In the genomic region with DNA sequence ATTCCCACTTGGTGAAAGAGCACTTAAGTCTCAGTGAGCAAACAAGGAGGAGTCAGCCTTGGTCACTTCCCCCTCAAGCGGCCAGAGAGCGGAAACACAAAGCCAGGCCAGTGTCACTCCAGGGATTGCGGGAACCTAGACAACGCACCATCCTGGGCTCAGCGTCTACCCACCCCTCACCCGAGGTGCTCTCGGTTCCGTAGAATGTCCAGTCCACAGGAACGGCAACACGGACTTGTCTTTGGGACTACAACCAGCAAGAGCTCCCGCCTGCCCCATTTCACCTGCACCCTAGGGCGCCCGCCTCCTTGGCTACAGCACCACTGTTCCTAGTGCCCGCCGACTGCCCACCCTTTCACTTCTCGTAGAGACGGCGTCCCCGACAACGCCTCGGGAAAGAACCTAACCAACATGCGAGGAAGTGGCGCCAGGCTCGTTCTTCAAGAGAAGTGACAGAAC, we compare ENCODE assay signal across 8 cellular contexts. TPM values are rescaled to one million over a fixed set of nuclear protein-coding genes. Genes with fewer than 3 reads are reported as not detected.
DNase-seq lines count a peak whose midpoint lies in the region; TF ChIP-seq lines count a peak whose summit lies in the region.

No MANE protein-coding gene starts in this region.

- no peak overlapping the region for H3T11ph ChIP-seq in H9 (ENCODE audit: low read length)

- H3K9ac ChIP-seq in H9 (ENCODE audit: extremely low read depth, insufficient read length, low read length) (peak overlapping the region; percentile 39), iPS-18a (ENCODE audit: low read length) (peak overlapping the region; percentile 81)

- H3K23ac ChIP-seq in H9 (ENCODE audit: insufficient read length, low read depth, low read length) = no peak overlapping the region

- H3K4ac ChIP-seq in H9 (ENCODE audit: low read depth, low read length) = no peak overlapping the region

- H4K5ac ChIP-seq in H9 (ENCODE audit: insufficient read length, low read depth, low read length) = no peak overlapping the region

- peaks cover 5 to 17% (median 8%) of the 10 kb centered on the region in 3 experiments; a peak in 6 of 7 replicates for H3K36me3 Mint-ChIP-seq in H9 (ENCODE audit: insufficient read depth in 1 of 3, low read depth in 3 of 3)

- H3K9me3 ChIP-seq in H9 (ENCODE audit: control insufficient read depth, low read depth, low read length) = no peaks in the 10 kb centered on the region
- no peaks in the 10 kb centered on the region for H3K9me3 ChIP-seq in iPS-18a (ENCODE audit: control insufficient read depth, low read depth, low read length)

- no peak overlapping the region for H3K14ac ChIP-seq in H9 (ENCODE audit: insufficient read depth, low read length)

- H3K27me3 ChIP-seq in H9 (ENCODE audit: insufficient read depth, low read length) = peaks cover 1% of the 10 kb centered on the region; the same call in 1 of the 2 replicates
- H3K27me3 ChIP-seq in iPS-18a (ENCODE audit: control insufficient read depth, insufficient read depth, low read length) = no peaks in the 10 kb centered on the region

- no peaks in the 10 kb centered on the region for H3K27me3 Mint-ChIP-seq in H9 (ENCODE audit: low read depth)

- H3K4me2 ChIP-seq in H9 (ENCODE audit: insufficient read depth, insufficient read length, low read length) = peak overlapping the region; percentile 95

- H2BK15ac ChIP-seq in H9 (ENCODE audit: low read depth, low read length) = no peak overlapping the region

- WGBS in H9 (ENCODE audit: extremely low coverage, insufficient read length, low lambda C conversion rate) = no CpG with 5 or more reads among the region's 24 CpGs

- H3K36me3 ChIP-seq in iPS-18a (ENCODE audit: control insufficient read depth, low read depth, low read length) = peaks cover 4% of the 10 kb centered on the region

- no peak overlapping the region for H3K27ac ChIP-seq in H9 (ENCODE audit: insufficient read length, low read depth, low read length)
- no peak overlapping the region for H3K27ac ChIP-seq in iPS-18a (ENCODE audit: low read length)

- H4K91ac ChIP-seq in H9 (ENCODE audit: insufficient read length, low read depth, low read length) = no peak overlapping the region

- H2BK12ac ChIP-seq in H9 (ENCODE audit: insufficient read length, low read depth, low read length) = no peak overlapping the region

- H4K8ac ChIP-seq in H9 (replicated peaks; ENCODE audit: insufficient read length, low read depth, low read length) = no peak overlapping the region

- no peak overlapping the region for H3K18ac ChIP-seq in H9 (ENCODE audit: insufficient read length, low read depth, low read length)

- peak; percentile 2 to 36 for DNase-seq in NCI-H2081 (lab: John Stamatoyannopoulos, UW)
- no peak for DNase-seq in NCI-H2081 treated with DMSO at 0.1 percent for 48 hours (lab: John Stamatoyannopoulos, UW)
- peak; percentile 61 for DNase-seq in H9
- peak; percentile 53 to 63 for DNase-seq in Kasumi-1 (lab: John Stamatoyannopoulos, UW)
- DNase-seq in SKM-1 (lab: John Stamatoyannopoulos, UW; ENCODE audit: unreplicated experiment) = peak; percentile 47
- peak; percentile 3 to 66 for DNase-seq in T47D (ENCODE audit: low read depth in 1 of 2, low spot score in 1 of 2)
- DNase-seq in skeletal muscle cell (ENCODE audit: low read depth) = peak; percentile 17

- H2AK5ac ChIP-seq in H9 (ENCODE audit: insufficient read length, low read length) = no peak overlapping the region

- H3K4me1 ChIP-seq in H9 (ENCODE audit: insufficient read depth, low read length) (no peaks in the 10 kb centered on the region; the same call in 1 of the 2 replicates), iPS-18a (ENCODE audit: control insufficient read depth, low read depth, low read length) (peaks cover 7% of the 10 kb centered on the region)

- no peak overlapping the region for H2BK120ac ChIP-seq in H9 (ENCODE audit: low read depth, low read length, poor library complexity, severe bottlenecking)

- peaks cover 12% of the 10 kb centered on the region for H3K23me2 ChIP-seq in H9 (ENCODE audit: insufficient read length, low read depth, low read length, poor library complexity, severe bottlenecking)

- H3K4me3 Mint-ChIP-seq in H9 = peak overlapping the region; percentile 96

- no peak overlapping the region for H2AFZ ChIP-seq in H9 (ENCODE audit: low read length)

- H3K56ac ChIP-seq in H9 (ENCODE audit: insufficient read length, low read depth, low read length) = no peak overlapping the region

- no peak overlapping the region for H2BK20ac ChIP-seq in H9 (ENCODE audit: low read depth, low read length, poor library complexity, severe bottlenecking)

- peak; percentile 28; the same call in 1 of the 3 replicates for TF ChIP-seq CTCF in H9 (conservative IDR thresholded peaks at IDR 0.05)

- H2BK5ac ChIP-seq in H9 (ENCODE audit: insufficient read length, low read length) = no peak overlapping the region

- no peaks in the 10 kb centered on the region for H3K79me1 ChIP-seq in H9 (ENCODE audit: insufficient read depth, low read depth, low read length, poor library complexity, severe bottlenecking)

- in situ Hi-C loops in T47D (cut with HindIII; ENCODE audit: low pct_unique_long_range_greater_than_20kb, low sequenced_read_pairs) = no loop called here

- peaks cover 29% of the 10 kb centered on the region; the same call in 1 of the 2 replicates for H3K79me2 ChIP-seq in H9 (ENCODE audit: insufficient read depth, low read length)

- peak overlapping the region; percentile 99 for H3K4me3 ChIP-seq in iPS-18a (ENCODE audit: low read length)
- peak overlapping the region; percentile 100 for H3K4me3 ChIP-seq in skeletal muscle cell (ENCODE audit: low read depth, low read length)

- H3K27ac Mint-ChIP-seq in H9 = peak overlapping the region; percentile 44 to 90 (median 60); a peak in 6 of 7 replicates

- H4K20me1 ChIP-seq in H9 (ENCODE audit: control insufficient read depth, insufficient read depth, insufficient read length) = peaks cover 2% of the 10 kb centered on the region

- H3K4me1 Mint-ChIP-seq in H9 = peaks cover 31 to 40% of the 10 kb centered on the region in 2 experiments

- peaks cover 4 to 5% of the 10 kb centered on the region in 2 experiments; a peak in 4 of 5 replicates for H3K9me3 Mint-ChIP-seq in H9

RNA-seq across cellular contexts. Expression of a gene that starts 0.5 kb away (rescaled TPM):
- 24.4 and 27.6 TPM in 2 replicates for total RNA-seq in H9 (2021)

RNA-seq across cellular contexts. Expression of a gene that starts 0.6 kb away (rescaled TPM):
- 61.4 and 66.7 TPM in 2 replicates for total RNA-seq in H9 (2021)
